8 cellular contexts compared by ENCODE assay signal in genomic region chr21:34075760-34076159, GRCh38. TPM values are rescaled to one million over a fixed set of nuclear protein-coding genes. Genes with fewer than 3 reads are reported as not detected.
DNase-seq lines count a peak whose midpoint lies in the region; ATAC-seq and TF ChIP-seq lines count a peak whose summit lies in the region.

No MANE protein-coding gene starts in this region.

- H3K36me3 ChIP-seq in CD8-positive, alpha-beta T cell (ENCODE audit: insufficient read depth, low read length) = no peaks in the 10 kb centered on the region
- H3K36me3 ChIP-seq in Loucy (ENCODE audit: insufficient read depth, low read length) (0 out of 2 replicates have a peak, but pooled peaks cover 1% of the 10 kb centered on the region), neural progenitor cell (peaks cover 13% of the 10 kb centered on the region)

- no peaks in the 10 kb centered on the region for H3K9me3 ChIP-seq in CD8-positive, alpha-beta T cell (ENCODE audit: low read length)
- no peaks in the 10 kb centered on the region for H3K9me3 ChIP-seq in Loucy (ENCODE audit: insufficient read depth, low read depth, low read length)
- H3K9me3 ChIP-seq in neural progenitor cell (ENCODE audit: low read depth) = no peaks in the 10 kb centered on the region

- H4K20me1 ChIP-seq in Loucy (ENCODE audit: insufficient read depth, low read length, poor library complexity, severe bottlenecking) (peaks cover 49% of the 10 kb centered on the region), neural progenitor cell (ENCODE audit: low read depth) (peaks cover 66% of the 10 kb centered on the region)

- H3K4me3 ChIP-seq in CD8-positive, alpha-beta T cell (ENCODE audit: low read depth, low read length) = no peak overlapping the region
- H3K4me3 ChIP-seq in Loucy (ENCODE audit: low read length, poor library complexity, severe bottlenecking) (peak overlapping the region; percentile 98), choroid plexus epithelial cell (ENCODE audit: low read depth, low read length) (no peak overlapping the region), neural progenitor cell (peak overlapping the region; percentile 96)

- peaks cover 18% of the 10 kb centered on the region; the same call in 1 of the 2 replicates for H3F3A ChIP-seq in Loucy (ENCODE audit: low read depth)
- peaks cover 22% of the 10 kb centered on the region for H3F3A ChIP-seq in neural progenitor cell (ENCODE audit: low read depth)

- CTCF ChIA-PET in CD8-positive, alpha-beta T cell (lab: Charles Lee) = interaction anchor here (0.9 to 2.8 kb wide), 10 partner anchors 15 to 272 kb away, joined by 3 to 13 read pairs (median 5); no protein-coding TSS in a partner anchor

- no peak overlapping the region for H2AFZ ChIP-seq in Loucy (ENCODE audit: low read length)
- H2AFZ ChIP-seq in neural progenitor cell (replicated peaks) = no peak overlapping the region

- peak overlapping the region; percentile 94 for H3K4me3 Mint-ChIP-seq in CD8-positive, alpha-beta T cell
- H3K4me3 Mint-ChIP-seq in neural progenitor cell = peak overlapping the region; percentile 98

- DNase-seq in CD8-positive, alpha-beta T cell = no peak
- DNase-seq in choroid plexus epithelial cell (ENCODE audit: low read depth) (peak; percentile 46), neural progenitor cell (ENCODE audit: low spot score) (no peak), foreskin melanocyte (no peak), NCI-H774 (lab: John Stamatoyannopoulos, UW) (no peak), NCI-H510A (lab: John Stamatoyannopoulos, UW) (no peak), foreskin keratinocyte (no peak)

- peak overlapping the region; percentile 86 for H3K4me2 ChIP-seq in Loucy (ENCODE audit: low read depth, low read length, poor library complexity, severe bottlenecking)
- H3K4me2 ChIP-seq in neural progenitor cell = peak overlapping the region; percentile 85

- TF ChIP-seq CTCF in CD8-positive, alpha-beta T cell (IDR thresholded peaks at IDR 0.05) = no peak
- TF ChIP-seq CTCF in Loucy (conservative IDR thresholded peaks at IDR 0.05; ENCODE audit: low read length) = no peak
- no peak for TF ChIP-seq CTCF in choroid plexus epithelial cell (conservative IDR thresholded peaks at IDR 0.05; ENCODE audit: low read depth, low read length)
- TF ChIP-seq CTCF in neural progenitor cell (IDR thresholded peaks at IDR 0.05) = no peak
- TF ChIP-seq CTCF in foreskin keratinocyte (conservative IDR thresholded peaks at IDR 0.05) = no peak

- H3K4me1 ChIP-seq in CD8-positive, alpha-beta T cell (ENCODE audit: insufficient read depth, low read length) = peaks cover 63% of the 10 kb centered on the region
- H3K4me1 ChIP-seq in Loucy (ENCODE audit: insufficient read depth, low read length, poor library complexity, severe bottlenecking) (peaks cover 50% of the 10 kb centered on the region), neural progenitor cell (peaks cover 48% of the 10 kb centered on the region), foreskin keratinocyte (peaks cover 8% of the 10 kb centered on the region)

- no peak overlapping the region for H3K27ac ChIP-seq in CD8-positive, alpha-beta T cell (ENCODE audit: low read depth, low read length)
- no peak overlapping the region for H3K27ac ChIP-seq in neural progenitor cell
- no peak overlapping the region for H3K27ac ChIP-seq in foreskin keratinocyte

- H3K9ac ChIP-seq in Loucy (ENCODE audit: low read depth, low read length, poor library complexity, severe bottlenecking) (peak overlapping the region; percentile 95), neural progenitor cell (no peak overlapping the region)

- no peaks in the 10 kb centered on the region for H3K27me3 Mint-ChIP-seq in CD8-positive, alpha-beta T cell (ENCODE audit: low read depth)
- H3K27me3 Mint-ChIP-seq in neural progenitor cell (ENCODE audit: insufficient read depth, low read depth) = peaks cover 4% of the 10 kb centered on the region

- no peak for ATAC-seq in CD8-positive, alpha-beta T cell
- ATAC-seq in foreskin keratinocyte = no peak

- POLR2A ChIA-PET in CD8-positive, alpha-beta T cell (lab: Charles Lee) = interaction anchor here (0.7 to 1.6 kb wide), 6 partner anchors 11 to 138 kb away, joined by 3 to 6 read pairs (median 4); no protein-coding TSS in a partner anchor

- H3K79me2 ChIP-seq in Loucy (ENCODE audit: insufficient read depth, low read length) (peaks cover 67% of the 10 kb centered on the region), neural progenitor cell (ENCODE audit: low read depth) (peaks cover 69% of the 10 kb centered on the region)

- H3K4me1 Mint-ChIP-seq in CD8-positive, alpha-beta T cell (ENCODE audit: low read depth) = peaks cover 71% of the 10 kb centered on the region
- H3K4me1 Mint-ChIP-seq in neural progenitor cell = peaks cover 46% of the 10 kb centered on the region

- H3K9me2 ChIP-seq in Loucy (replicated peaks; ENCODE audit: low read depth, low read length) = no peaks in the 10 kb centered on the region

- intact Hi-C loops in CD8-positive, alpha-beta T cell (cut with DNase I, micrococcal nuclease) = loop anchor here (1.0 to 10.0 kb wide), 9 partner anchors 15 to 688 kb away; partner anchors contain the start of genes ITSN1 (in 1 of the 2) and RCAN1 (in 1 of the 2)

- no peaks in the 10 kb centered on the region for H3K27me3 ChIP-seq in CD8-positive, alpha-beta T cell (ENCODE audit: insufficient read depth, low read length)
- H3K27me3 ChIP-seq in Loucy (ENCODE audit: insufficient read depth, low read length, poor library complexity, severe bottlenecking) = no peaks in the 10 kb centered on the region
- peaks cover 16% of the 10 kb centered on the region for H3K27me3 ChIP-seq in neural progenitor cell
- no peaks in the 10 kb centered on the region for H3K27me3 ChIP-seq in foreskin keratinocyte

- H3K9me3 Mint-ChIP-seq in CD8-positive, alpha-beta T cell = no peaks in the 10 kb centered on the region
- peaks cover 5% of the 10 kb centered on the region for H3K9me3 Mint-ChIP-seq in neural progenitor cell

- peak overlapping the region; percentile 94 for H3K27ac Mint-ChIP-seq in CD8-positive, alpha-beta T cell
- H3K27ac Mint-ChIP-seq in neural progenitor cell = peak overlapping the region; percentile 28

- peaks cover 20% of the 10 kb centered on the region for H3K36me3 Mint-ChIP-seq in CD8-positive, alpha-beta T cell
- H3K36me3 Mint-ChIP-seq in neural progenitor cell = peaks cover 62% of the 10 kb centered on the region

RNA-seq across cellular contexts. Expression of gene MRPS6, which starts 2.4 kb away (rescaled TPM):
- 10 to 100 TPM; 14.3 to 15.4 TPM for total RNA-seq in CD8-positive, alpha-beta T cell
- 67.5 and 108 TPM in 2 replicates for total RNA-seq in neural progenitor cell (ENCODE audit: low replicate concordance)
- 34.3 and 43.0 TPM in 2 replicates for total RNA-seq in foreskin keratinocyte
- 60.0 and 69.8 TPM in 2 replicates for polyA plus RNA-seq in foreskin keratinocyte

RNA-seq across cellular contexts. Expression of gene SLC5A3, which starts 2.4 kb away (rescaled TPM):
- 1 to 10 TPM; 4.6 to 5.2 TPM for total RNA-seq in CD8-positive, alpha-beta T cell
- total RNA-seq in neural progenitor cell (ENCODE audit: low replicate concordance) = 31.8 and 44.3 TPM in 2 replicates
- total RNA-seq in foreskin keratinocyte = 8.3 and 8.6 TPM in 2 replicates
- 0.77 and 1.0 TPM in 2 replicates for polyA plus RNA-seq in foreskin keratinocyte

Comparison
In these comparisons a context has a peak if more than half of its experiments do, and no peak if none do; other contexts are left out.
1. H3K4me3 ChIP-seq: peak in Loucy (single experiment) and neural progenitor cell (single experiment); none in CD8-positive, alpha-beta T cell (single experiment) and choroid plexus epithelial cell (single experiment).